ENCODE assay signal across 11 cellular contexts in the genomic region with DNA sequence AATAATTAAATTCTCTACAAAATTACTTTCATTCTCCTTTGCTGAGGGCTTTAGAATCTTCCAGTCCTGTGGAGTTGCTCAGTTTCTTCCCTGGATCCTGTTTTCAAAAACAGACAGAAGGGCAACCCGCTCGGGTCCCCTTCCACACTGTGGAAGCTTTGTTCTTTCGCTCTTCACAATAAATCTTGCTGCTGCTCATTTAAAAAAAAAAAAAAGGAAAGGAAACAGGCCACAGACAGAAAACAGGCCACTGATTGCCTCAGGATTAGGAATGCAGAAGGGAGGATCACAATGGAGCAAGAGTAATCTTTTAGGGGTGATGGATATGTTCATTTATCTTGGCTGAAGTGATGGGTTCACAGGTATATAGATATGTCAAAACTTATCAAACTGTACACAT. TPM values are rescaled to one million over a fixed set of nuclear protein-coding genes. Genes with fewer than 3 reads are reported as not detected.
DNase-seq lines count a peak whose midpoint lies in the region; ATAC-seq and TF ChIP-seq lines count a peak whose summit lies in the region.
"Had no signal": no experiment of that assay in that cellular context is flagged by ENCODE, and none has a peak within 500 bp of the region (broad histone marks: within the 10 kb centered on the region; RNA-seq: fewer than 3 reads in every experiment).

No MANE protein-coding gene starts in this region.

- DNase-seq in stimulated activated naive CD8-positive, alpha-beta T cell treated with anti-CD3 and anti-CD28 coated beads, Interleukin-15, Interleukin-2, amounts not matched to agents 100 U/mL and 50 U/mL, for 24 hours = no peak
- peak; percentile 70 for DNase-seq in fibroblast of mammary gland (ENCODE audit: low read depth)
- DNase-seq in neural crest cell (ENCODE audit: low read depth, low spot score) = no peak
- DNase-seq in DMS53 treated with DMSO at 0.1 percent for 48 hours (lab: John Stamatoyannopoulos, UW; ENCODE audit: unreplicated experiment) = no peak
- no peak for DNase-seq in posterior cingulate gyrus
- DNase-seq in glutamatergic neuron = no peak
- DNase-seq: SW 1271 had no signal

- H3K36me3 Mint-ChIP-seq in stimulated activated naive CD8-positive, alpha-beta T cell treated with anti-CD3 and anti-CD28 coated beads, Interleukin-15, Interleukin-2, amounts not matched to agents 100 ng/mL and 50 ng/mL, for 24 hours (ENCODE audit: low read depth) = no peaks in the 10 kb centered on the region
- peaks cover 7% of the 10 kb centered on the region for H3K36me3 Mint-ChIP-seq in neural crest cell (ENCODE audit: low read depth)
- peaks cover 6% of the 10 kb centered on the region for H3K36me3 Mint-ChIP-seq in glutamatergic neuron (ENCODE audit: unreplicated experiment)

- ATAC-seq in stimulated activated naive CD8-positive, alpha-beta T cell treated with anti-CD3 and anti-CD28 coated beads, Interleukin-15, Interleukin-2, amounts not matched to agents 100 U/mL and 50 U/mL, for 24 hours = no peak
- ATAC-seq in GM18502 (IDR thresholded peaks at IDR 0.05; ENCODE audit: poor library complexity, unreplicated experiment) = no peak

- TF ChIP-seq CTCF in fibroblast of mammary gland (conservative IDR thresholded peaks at IDR 0.05; ENCODE audit: control insufficient read depth, insufficient read depth, low read depth, low read length) (no peak), neural crest cell (conservative IDR thresholded peaks at IDR 0.05) (no peak), glutamatergic neuron (IDR thresholded peaks at IDR 0.05; ENCODE audit: partially characterized antibody, unreplicated experiment) (no peak)

- peak overlapping the region; percentile 82 for H3K27ac Mint-ChIP-seq in stimulated activated naive CD8-positive, alpha-beta T cell treated with anti-CD3 and anti-CD28 coated beads, Interleukin-15, Interleukin-2, amounts not matched to agents 100 ng/mL and 50 ng/mL, for 24 hours
- H3K27ac Mint-ChIP-seq in neural crest cell (ENCODE audit: unreplicated experiment) = peak overlapping the region; percentile 90
- H3K27ac Mint-ChIP-seq in glutamatergic neuron (ENCODE audit: unreplicated experiment) = no peak overlapping the region

- H3K9me3 Mint-ChIP-seq in stimulated activated naive CD8-positive, alpha-beta T cell treated with anti-CD3 and anti-CD28 coated beads, Interleukin-15, Interleukin-2, amounts not matched to agents 100 ng/mL and 50 ng/mL, for 24 hours = no peaks in the 10 kb centered on the region
- peaks cover 6% of the 10 kb centered on the region for H3K9me3 Mint-ChIP-seq in neural crest cell
- H3K9me3 Mint-ChIP-seq in glutamatergic neuron (ENCODE audit: unreplicated experiment) = peaks cover 1% of the 10 kb centered on the region

- peaks cover 51% of the 10 kb centered on the region for H3K4me1 Mint-ChIP-seq in stimulated activated naive CD8-positive, alpha-beta T cell treated with anti-CD3 and anti-CD28 coated beads, Interleukin-15, Interleukin-2, amounts not matched to agents 100 ng/mL and 50 ng/mL, for 24 hours (ENCODE audit: low read depth)
- H3K4me1 Mint-ChIP-seq in neural crest cell = peaks cover 40% of the 10 kb centered on the region
- H3K4me1 Mint-ChIP-seq in glutamatergic neuron (ENCODE audit: low read depth, unreplicated experiment) = peaks cover 15% of the 10 kb centered on the region

- no peaks in the 10 kb centered on the region for H3K27me3 Mint-ChIP-seq in stimulated activated naive CD8-positive, alpha-beta T cell treated with anti-CD3 and anti-CD28 coated beads, Interleukin-15, Interleukin-2, amounts not matched to agents 100 ng/mL and 50 ng/mL, for 24 hours
- H3K27me3 Mint-ChIP-seq in neural crest cell (ENCODE audit: low read depth) (no peaks in the 10 kb centered on the region), glutamatergic neuron (ENCODE audit: unreplicated experiment) (peaks cover 2% of the 10 kb centered on the region)

- no peak overlapping the region for H3K4me3 ChIP-seq in fibroblast of mammary gland (ENCODE audit: control insufficient read depth, low read depth, low read length)

- intact Hi-C loops in posterior cingulate gyrus (cut with DNase I) = loop anchor here (5.0 kb wide), 1 partner anchor 96 kb away; no protein-coding TSS in a partner anchor

- H3K4me3 Mint-ChIP-seq in stimulated activated naive CD8-positive, alpha-beta T cell treated with anti-CD3 and anti-CD28 coated beads, Interleukin-15, Interleukin-2, amounts not matched to agents 100 ng/mL and 50 ng/mL, for 24 hours = no peak overlapping the region
- H3K4me3 Mint-ChIP-seq in neural crest cell (peak overlapping the region; percentile 31), glutamatergic neuron (ENCODE audit: unreplicated experiment) (no peak overlapping the region)

RNA-seq across cellular contexts. Expression of gene HIGD1C, which starts 29.5 kb away (rescaled TPM):
- total RNA-seq in neural crest cell = not detected in 2 replicates
- not detected for total RNA-seq in glutamatergic neuron (ENCODE audit: unreplicated experiment)
- total RNA-seq: HT1080, ovary had no signal
